Comparison of ENCODE assay signal across 16 cellular contexts in genomic region chr10:86287966-86288579, GRCh38.
DNase-seq lines count a peak whose midpoint lies in the region; ATAC-seq and TF ChIP-seq lines count a peak whose summit lies in the region.
"Had no signal": no experiment of that assay in that cellular context is flagged by ENCODE, and none has a peak within 500 bp of the region (broad histone marks: within the 10 kb centered on the region; RNA-seq: fewer than 3 reads in every experiment).

No MANE protein-coding gene starts in this region.

- no peak overlapping the region for H3K56ac ChIP-seq in H9 (ENCODE audit: insufficient read length, low read depth, low read length)

- no peaks in the 10 kb centered on the region for H3K79me2 ChIP-seq in H9 (ENCODE audit: insufficient read depth, low read length)
- H3K79me2 ChIP-seq: parathyroid adenoma had no signal

- no peaks in the 10 kb centered on the region for H4K20me1 ChIP-seq in H9 (ENCODE audit: control insufficient read depth, insufficient read depth, insufficient read length)

- TF ChIP-seq POLR2A in esophagus muscularis mucosa (IDR thresholded peaks at IDR 0.05; ENCODE audit: low read depth) = no peak

- H3K27me3 Mint-ChIP-seq in H9 (ENCODE audit: low read depth) = peaks cover 3% of the 10 kb centered on the region
- H3K27me3 Mint-ChIP-seq: activated naive CD8-positive, alpha-beta T cell treated with anti-CD3 and anti-CD28 coated beads, Interleukin-2, amount 10 ng/mL, durations not matched to agents 7 days and 5 days had no signal

- no peak overlapping the region for H2AFZ ChIP-seq in H9 (ENCODE audit: low read length)
- H2AFZ ChIP-seq: parathyroid adenoma had no signal

- intact Hi-C loops in esophagus muscularis mucosa (cut with DNase I) = no loop called here

- no peak overlapping the region for H4K8ac ChIP-seq in H9 (replicated peaks; ENCODE audit: insufficient read length, low read depth, low read length)

- H3K9me3 ChIP-seq in BE2C (no peaks in the 10 kb centered on the region), H9 (ENCODE audit: control insufficient read depth, low read depth, low read length) (no peaks in the 10 kb centered on the region), esophagus muscularis mucosa (no peaks in the 10 kb centered on the region)
- H3K9me3 ChIP-seq: breast epithelium had no signal

- H3K4me3 ChIP-seq in BE2C (ENCODE audit: low read depth, low read length) (no peak overlapping the region), esophagus muscularis mucosa (no peak overlapping the region)
- H3K4me3 ChIP-seq: breast epithelium had no signal

- H2BK120ac ChIP-seq in H9 (ENCODE audit: low read depth, low read length, poor library complexity, severe bottlenecking) = no peak overlapping the region

- H2BK5ac ChIP-seq in H9 (ENCODE audit: insufficient read length, low read length) = no peak overlapping the region

- H3K27me3 ChIP-seq in BE2C (no peaks in the 10 kb centered on the region), H9 (ENCODE audit: insufficient read depth, low read length) (no peaks in the 10 kb centered on the region), esophagus muscularis mucosa (peaks cover 0 to 10% (median 0%) of the 10 kb centered on the region in 4 donors)
- H3K27me3 ChIP-seq: breast epithelium had no signal

- no peak overlapping the region for H3K14ac ChIP-seq in H9 (ENCODE audit: insufficient read depth, low read length)

- WGBS in H9 (ENCODE audit: extremely low coverage, insufficient read length, low lambda C conversion rate) = no CpG with 5 or more reads among the region's 6 CpGs
- WGBS in esophagus muscularis mucosa = 100% methylated on average over 1 of the region's 6 CpGs

- TF ChIP-seq EP300 in esophagus muscularis mucosa (IDR thresholded peaks at IDR 0.05) = no peak

- no peak overlapping the region for H4K91ac ChIP-seq in H9 (ENCODE audit: insufficient read length, low read depth, low read length)

- peaks cover 0 to 6% of the 10 kb centered on the region in 2 experiments; a peak in 1 of 5 replicates for H3K9me3 Mint-ChIP-seq in H9
- H3K9me3 Mint-ChIP-seq: activated naive CD8-positive, alpha-beta T cell treated with anti-CD3 and anti-CD28 coated beads, Interleukin-2, amount 10 ng/mL, durations not matched to agents 7 days and 5 days; activated T-cell treated with anti-CD3 and anti-CD28 coated beads, Interleukin-2, amount 50 U/mL, for 4 hours had no signal

- H3K27ac ChIP-seq in H9 (ENCODE audit: insufficient read length, low read depth, low read length) = no peak overlapping the region
- H3K27ac ChIP-seq in esophagus muscularis mucosa (replicated peaks in 1 of 4) = no peak overlapping the region
- H3K27ac ChIP-seq: breast epithelium, KMS-11, parathyroid adenoma had no signal

- H3T11ph ChIP-seq in H9 (ENCODE audit: low read length) = no peak overlapping the region

- peaks cover 16% of the 10 kb centered on the region in 2 experiments for H3K4me1 Mint-ChIP-seq in H9
- H3K4me1 Mint-ChIP-seq: activated CD4-positive, alpha-beta T cell treated with anti-CD3 and anti-CD28 coated beads for 36 hours; activated naive CD8-positive, alpha-beta T cell treated with anti-CD3 and anti-CD28 coated beads, Interleukin-2, amount 10 ng/mL, durations not matched to agents 7 days and 5 days had no signal

- no peaks in the 10 kb centered on the region for H3K36me3 Mint-ChIP-seq in H9 (ENCODE audit: insufficient read depth in 1 of 3, low read depth in 3 of 3)
- H3K36me3 Mint-ChIP-seq: activated naive CD8-positive, alpha-beta T cell treated with anti-CD3 and anti-CD28 coated beads, Interleukin-2, amount 10 ng/mL, durations not matched to agents 7 days and 5 days had no signal

- H3K18ac ChIP-seq in H9 (ENCODE audit: insufficient read length, low read depth, low read length) = no peak overlapping the region

- no peak for ATAC-seq in GM18909 (IDR thresholded peaks at IDR 0.05; ENCODE audit: poor library complexity, unreplicated experiment)
- ATAC-seq: activated CD4-positive, alpha-beta T cell treated with anti-CD3 and anti-CD28 coated beads for 36 hours; activated T-cell treated with anti-CD3 and anti-CD28 coated beads, Interleukin-2, amount 50 U/mL, for 4 hours; stimulated activated naive CD8-positive, alpha-beta T cell treated with anti-CD3 and anti-CD28 coated beads, Interleukin-15, Interleukin-2, amounts not matched to agents 100 U/mL and 50 U/mL, for 24 hours had no signal

- H3K27ac Mint-ChIP-seq in H9 = no peak overlapping the region
- H3K27ac Mint-ChIP-seq: activated CD4-positive, alpha-beta T cell treated with anti-CD3 and anti-CD28 coated beads for 36 hours; activated naive CD8-positive, alpha-beta T cell treated with anti-CD3 and anti-CD28 coated beads, Interleukin-2, amount 10 ng/mL, durations not matched to agents 7 days and 5 days had no signal

- peaks cover 33% of the 10 kb centered on the region for H3K4me1 ChIP-seq in BE2C
- peaks cover 3% of the 10 kb centered on the region; the same call in 1 of the 2 replicates for H3K4me1 ChIP-seq in H9 (ENCODE audit: insufficient read depth, low read length)
- H3K4me1 ChIP-seq in esophagus muscularis mucosa = no peaks in the 10 kb centered on the region
- H3K4me1 ChIP-seq: breast epithelium, parathyroid adenoma had no signal

- no peak overlapping the region for H3K23ac ChIP-seq in H9 (ENCODE audit: insufficient read length, low read depth, low read length)

- DNase-seq in BE2C (peak; percentile 46), H9 (peak; percentile 20), NCI-H526 (lab: John Stamatoyannopoulos, UW) (peak; percentile 69 to 82), left kidney (ENCODE audit: low read depth, low spot score) (peak; percentile 10), esophagus muscularis mucosa (ENCODE audit: extremely low spot score) (no peak), pons (ENCODE audit: low spot score) (no peak)
- no peak for DNase-seq in activated CD4-positive, alpha-beta T cell treated with anti-CD3 and anti-CD28 coated beads for 1 hour
- DNase-seq: activated CD4-positive, alpha-beta T cell treated with anti-CD3 and anti-CD28 coated beads for 36 hours; activated naive CD8-positive, alpha-beta T cell treated with anti-CD3 and anti-CD28 coated beads, Interleukin-2, amount 10 ng/mL, durations not matched to agents 7 days and 5 days; activated T-cell treated with anti-CD3 and anti-CD28 coated beads, Interleukin-2, amount 50 U/mL, for 4 hours; DMS 273 treated with DMSO at 0.1 percent for 48 hours; stimulated activated naive CD8-positive, alpha-beta T cell treated with anti-CD3 and anti-CD28 coated beads, Interleukin-15, Interleukin-2, amounts not matched to agents 100 U/mL and 50 U/mL, for 24 hours had no signal

- H2AK5ac ChIP-seq in H9 (ENCODE audit: insufficient read length, low read length) = no peak overlapping the region

- H3K36me3 ChIP-seq in BE2C (0 out of 2 replicates have a peak, but pooled peaks cover 2% of the 10 kb centered on the region), esophagus muscularis mucosa (no peaks in the 10 kb centered on the region)
- H3K36me3 ChIP-seq: breast epithelium had no signal

- no peak overlapping the region for H2BK12ac ChIP-seq in H9 (ENCODE audit: insufficient read length, low read depth, low read length)

- no peak overlapping the region for H3K9ac ChIP-seq in H9 (ENCODE audit: extremely low read depth, insufficient read length, low read length)
- H3K9ac ChIP-seq: KMS-11, parathyroid adenoma had no signal

- H2BK15ac ChIP-seq in H9 (ENCODE audit: low read depth, low read length) = no peak overlapping the region

- no peak overlapping the region for H3K4ac ChIP-seq in H9 (ENCODE audit: low read depth, low read length)

- no peak; the same call in 1 of the 2 replicates for TF ChIP-seq CTCF in BE2C (IDR thresholded peaks at IDR 0.05; ENCODE audit: low read depth, low read length)
- no peak for TF ChIP-seq CTCF in H9 (conservative IDR thresholded peaks at IDR 0.05)
- no peak for TF ChIP-seq CTCF in esophagus muscularis mucosa (IDR thresholded peaks at IDR 0.05)

- H3K79me1 ChIP-seq in H9 (ENCODE audit: insufficient read depth, low read depth, low read length, poor library complexity, severe bottlenecking) = no peaks in the 10 kb centered on the region

- H3K23me2 ChIP-seq in H9 (ENCODE audit: insufficient read length, low read depth, low read length, poor library complexity, severe bottlenecking) = no peaks in the 10 kb centered on the region

- no peak overlapping the region for H4K5ac ChIP-seq in H9 (ENCODE audit: insufficient read length, low read depth, low read length)

- no peak overlapping the region for H3K4me3 Mint-ChIP-seq in H9
- H3K4me3 Mint-ChIP-seq: activated CD4-positive, alpha-beta T cell treated with anti-CD3 and anti-CD28 coated beads for 36 hours; activated naive CD8-positive, alpha-beta T cell treated with anti-CD3 and anti-CD28 coated beads, Interleukin-2, amount 10 ng/mL, durations not matched to agents 7 days and 5 days; activated T-cell treated with anti-CD3 and anti-CD28 coated beads, Interleukin-2, amount 50 U/mL, for 4 hours had no signal

- H3K4me2 ChIP-seq in H9 (ENCODE audit: insufficient read depth, insufficient read length, low read length) = no peak overlapping the region
- H3K4me2 ChIP-seq: KMS-11 had no signal

- no peak overlapping the region for H2BK20ac ChIP-seq in H9 (ENCODE audit: low read depth, low read length, poor library complexity, severe bottlenecking)

Comparison
In these comparisons a context has a peak if more than half of its experiments do, and no peak if none do; other contexts are left out.
1. DNase-seq: peak in BE2C (single experiment), H9 (single experiment), NCI-H526 (2 of 2) and left kidney (single experiment); none in activated CD4-positive, alpha-beta T cell treated with anti-CD3 and anti-CD28 coated beads for 1 hour (single experiment), esophagus muscularis mucosa (single experiment) and pons (single experiment).